Comparison of ENCODE assay signal across 20 cellular contexts in the genomic region with DNA sequence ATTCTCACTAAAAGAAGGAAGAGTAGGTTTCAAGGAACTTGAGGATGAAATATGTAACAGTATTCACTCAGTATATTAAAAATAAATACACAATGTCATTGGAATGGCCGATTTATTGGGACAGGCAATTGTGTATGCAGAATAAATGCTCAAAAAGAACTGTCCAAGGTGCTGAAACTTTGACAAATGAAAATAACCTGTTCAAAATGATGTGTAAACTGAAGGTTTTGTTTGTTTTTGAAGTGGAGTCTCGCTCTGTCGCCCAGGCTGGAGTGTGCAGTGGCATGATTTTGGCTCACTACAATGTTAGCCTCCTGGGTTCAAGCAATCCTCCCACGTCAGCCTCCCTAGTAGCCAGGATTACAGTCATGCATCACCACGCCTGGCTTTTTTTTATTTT.
A peak's percentile ranks its signal among the peaks of the same experiment; 100 is the strongest.
DNase-seq lines count a peak whose midpoint lies in the region; ATAC-seq, FAIRE-seq and TF ChIP-seq lines count a peak whose summit lies in the region.
"Had no signal": no experiment of that assay in that cellular context is flagged by ENCODE, and none has a peak within 500 bp of the region (broad histone marks: within the 10 kb centered on the region; RNA-seq: fewer than 3 reads in every experiment).

No MANE protein-coding gene starts in this region.

- no peak overlapping the region for H3K4ac ChIP-seq in H1 (replicated peaks; ENCODE audit: insufficient read length, low read depth, low read length)

- no peak for TF ChIP-seq CTCF in H1 (IDR thresholded peaks at IDR 0.05; ENCODE audit: control extremely low read depth in 1 of 3, insufficient read depth in 1 of 3, low read depth in 1 of 3, low read length in 3 of 3)
- TF ChIP-seq CTCF in nephron progenitor cell (IDR thresholded peaks at IDR 0.05) = no peak
- TF ChIP-seq CTCF in brain microvascular endothelial cell (IDR thresholded peaks at IDR 0.05; ENCODE audit: low read depth, low read length, missing control alignments) = no peak

- H4K20me1 ChIP-seq in H1 (replicated peaks in 1 of 2; ENCODE audit: control insufficient read depth in 1 of 2, insufficient read depth in 2 of 2, low read length in 2 of 2) = no peaks in the 10 kb centered on the region

- H3K4me3 Mint-ChIP-seq in nephron progenitor cell = no peak overlapping the region
- H3K4me3 Mint-ChIP-seq: activated T-helper 1 cell treated with anti-CD3 and anti-CD28 coated beads, Interleukin-12 subunit alpha, Interleukin-12 subunit beta, Interleukin-2, Interleukin-4 antibody, amounts not matched to agents 30 ng/mL and 10 ng/mL and 1 ng/mL, durations not matched to agents 14 hours and 24 hours and 36 hours; stimulated activated effector memory CD8-positive, alpha-beta T cell treated with anti-CD3 and anti-CD28 coated beads, Interleukin-12 subunit alpha, Interleukin-12 subunit beta, amount 100 ng/mL, for 72 hours had no signal

- H3K4me1 Mint-ChIP-seq in nephron progenitor cell = peaks cover 6% of the 10 kb centered on the region
- H3K4me1 Mint-ChIP-seq: stimulated activated effector memory CD8-positive, alpha-beta T cell treated with anti-CD3 and anti-CD28 coated beads, Interleukin-12 subunit alpha, Interleukin-12 subunit beta, amount 100 ng/mL, for 72 hours had no signal

- no peak overlapping the region for H2AFZ ChIP-seq in H1 (ENCODE audit: low read length)

- no peak overlapping the region for H2BK12ac ChIP-seq in H1 (ENCODE audit: low read depth, low read length)

- H3K18ac ChIP-seq in H1 (ENCODE audit: extremely low read depth, low read length) = no peak overlapping the region

- no peaks in the 10 kb centered on the region for H3K36me3 Mint-ChIP-seq in nephron progenitor cell (ENCODE audit: low read depth)
- H3K36me3 Mint-ChIP-seq: stimulated activated effector memory CD8-positive, alpha-beta T cell treated with anti-CD3 and anti-CD28 coated beads, Interleukin-12 subunit alpha, Interleukin-12 subunit beta, amount 100 ng/mL, for 72 hours had no signal

- H3K27ac Mint-ChIP-seq in nephron progenitor cell = no peak overlapping the region
- H3K27ac Mint-ChIP-seq: activated T-helper 1 cell treated with anti-CD3 and anti-CD28 coated beads, Interleukin-12 subunit alpha, Interleukin-12 subunit beta, Interleukin-2, Interleukin-4 antibody, amounts not matched to agents 30 ng/mL and 10 ng/mL and 1 ng/mL, durations not matched to agents 14 hours and 24 hours and 36 hours; stimulated activated effector memory CD8-positive, alpha-beta T cell treated with anti-CD3 and anti-CD28 coated beads, Interleukin-12 subunit alpha, Interleukin-12 subunit beta, amount 100 ng/mL, for 72 hours had no signal

- peak; percentile 45 for FAIRE-seq in H1 (lab: Jason Lieb, UNC)
- FAIRE-seq: endothelial cell of umbilical vein, kidney, small intestine had no signal

- H3K4me2 ChIP-seq in H1 (ENCODE audit: insufficient read depth in 1 of 2, low read depth in 2 of 2, low read length in 2 of 2) = no peak overlapping the region
- H3K4me2 ChIP-seq: BLaER1 treated with 17β-estradiol and CSF1 and Interleukin-3, amounts not matched to agents 10 nM and 100 nM had no signal

- no peak overlapping the region for H2BK15ac ChIP-seq in H1 (ENCODE audit: low read length)

- H2BK5ac ChIP-seq in H1 (ENCODE audit: low read depth, low read length) = no peak overlapping the region

- CTCF ChIA-PET in H1 (lab: Charles Lee; ENCODE audit: partially characterized antibody) = no interaction called here

- no peak overlapping the region for H3K23ac ChIP-seq in H1 (ENCODE audit: insufficient read length)

- H4K8ac ChIP-seq in H1 (ENCODE audit: extremely low read depth, insufficient read depth, low read length) = no peak overlapping the region

- no peak for TF ChIP-seq POLR2A in H1 (IDR thresholded peaks at IDR 0.05; ENCODE audit: control extremely low read depth in 1 of 2, low read depth in 2 of 2, low read length in 2 of 2)

- no peaks in the 10 kb centered on the region for H3K79me1 ChIP-seq in H1 (ENCODE audit: low read depth, low read length)

- no peak overlapping the region for H2BK20ac ChIP-seq in H1 (ENCODE audit: low read length)

- no peak overlapping the region for H4K91ac ChIP-seq in H1 (replicated peaks; ENCODE audit: insufficient read length, low read length)

- H3K27me3 ChIP-seq in H1 (replicated peaks in 1 of 4; ENCODE audit: control insufficient read depth in 3 of 4, extremely low read depth in 1 of 4, insufficient read depth in 3 of 4, low read length in 3 of 4) (no peaks in the 10 kb centered on the region), brain microvascular endothelial cell (replicated peaks) (no peaks in the 10 kb centered on the region)
- H3K27me3 ChIP-seq: BLaER1 treated with 17β-estradiol and CSF1 and Interleukin-3, amounts not matched to agents 10 nM and 100 nM; ovary; tibial artery had no signal

- TF ChIP-seq EP300 in H1 (IDR thresholded peaks at IDR 0.05; ENCODE audit: borderline replicate concordance in 1 of 2, low read depth in 2 of 2, low read length in 2 of 2) = no peak

- H3K9me3 Mint-ChIP-seq in nephron progenitor cell = peaks cover 4% of the 10 kb centered on the region

- no peaks in the 10 kb centered on the region for H3K23me2 ChIP-seq in H1 (ENCODE audit: low read depth, low read length)

- H3K9me3 ChIP-seq in H1 (ENCODE audit: insufficient read depth in 2 of 2, low read depth in 1 of 2, low read length in 1 of 2) = no peaks in the 10 kb centered on the region
- H3K9me3 ChIP-seq: BLaER1 treated with 17β-estradiol and CSF1 and Interleukin-3, amounts not matched to agents 10 nM and 100 nM; ovary had no signal

- no peak overlapping the region for H2BK120ac ChIP-seq in H1 (replicated peaks; ENCODE audit: low read depth, low read length)

- TF ChIP-seq RAD21 in H1 (IDR thresholded peaks at IDR 0.05 in 1 of 2, conservative IDR thresholded peaks at IDR 0.05 in 1 of 2; ENCODE audit: low read depth in 2 of 2, low read length in 2 of 2) = no peak

- H3K36me3 ChIP-seq in H1 (ENCODE audit: control insufficient read depth in 2 of 4, insufficient read depth in 4 of 4, low read length in 3 of 4) = no peaks in the 10 kb centered on the region
- H3K36me3 ChIP-seq in brain microvascular endothelial cell (replicated peaks) = no peaks in the 10 kb centered on the region
- H3K36me3 ChIP-seq: BLaER1 treated with 17β-estradiol and CSF1 and Interleukin-3, amounts not matched to agents 10 nM and 100 nM; ovary; tibial artery; WERI-Rb-1 had no signal

- H3K27ac ChIP-seq in H1 (ENCODE audit: low read depth, low read length) (no peak overlapping the region), brain microvascular endothelial cell (no peak overlapping the region)
- H3K27ac ChIP-seq: BLaER1 treated with 17β-estradiol and CSF1 and Interleukin-3, amounts not matched to agents 10 nM and 100 nM; ovary; tibial artery; WERI-Rb-1 had no signal

- DNase-seq in Jurkat, Clone E6-1 (ENCODE audit: low read depth, low spot score) = peak; percentile 47
- DNase-seq in NCI-H460 (ENCODE audit: extremely low read depth, low read depth) = peak; percentile 6
- no peak for DNase-seq in H1 (ENCODE audit: low read depth in 1 of 2, low spot score in 2 of 2)
- DNase-seq in nephron progenitor cell = peak; percentile 24
- DNase-seq in NCI-H1436 (lab: John Stamatoyannopoulos, UW) = no peak
- DNase-seq in brain microvascular endothelial cell = no peak
- DNase-seq: DMS79 treated with DMSO at 0.1 percent for 48 hours, glutamatergic neuron, kidney, NCI-H1930, ovary, small intestine, tibial artery, WERI-Rb-1 had no signal

- POLR2A ChIA-PET in H1 (lab: Charles Lee; ENCODE audit: partially characterized antibody) = no interaction called here

- H3K9ac ChIP-seq in H1 (replicated peaks in 1 of 4; ENCODE audit: extremely low read depth in 1 of 4, low read depth in 3 of 4, low read length in 3 of 4) = no peak overlapping the region
- H3K9ac ChIP-seq: BLaER1 treated with 17β-estradiol and CSF1 and Interleukin-3, amounts not matched to agents 10 nM and 100 nM had no signal

- H4K5ac ChIP-seq in H1 (ENCODE audit: insufficient read length, low read depth, low read length) = no peak overlapping the region

- in situ Hi-C loops in brain microvascular endothelial cell (cut with HindIII; ENCODE audit: low pct_ligation_motif_present, low sequenced_read_pairs) = no loop called here

- H3K4me3 ChIP-seq in Jurkat, Clone E6-1 (ENCODE audit: low read length) = no peak overlapping the region
- no peak overlapping the region for H3K4me3 ChIP-seq in H1 (ENCODE audit: extremely low read depth in 1 of 4, insufficient read depth in 2 of 4, low read depth in 3 of 4, low read length in 4 of 4)
- H3K4me3 ChIP-seq in brain microvascular endothelial cell (ENCODE audit: low read depth, low read length) = no peak overlapping the region
- H3K4me3 ChIP-seq: BLaER1 treated with 17β-estradiol and CSF1 and Interleukin-3, amounts not matched to agents 10 nM and 100 nM; ovary; tibial artery had no signal

- 83% methylated on average over 5 of the region's 5 CpGs; no CpG with 5 or more reads in 1 of the 2 experiments for WGBS in H1 (ENCODE audit: extremely low coverage in 1 of 2, insufficient coverage in 1 of 2, insufficient read length in 1 of 2, insufficient replicate concordance in 2 of 2, low coverage in 1 of 2, low lambda C conversion rate in 2 of 2, missing lambda C conversion rate in 1 of 2), 2 experiments

- H3K27me3 Mint-ChIP-seq in nephron progenitor cell (ENCODE audit: low read depth, poor library complexity) = peaks cover 18% of the 10 kb centered on the region

- no peak overlapping the region for H2AK5ac ChIP-seq in H1 (ENCODE audit: low read depth, low read length)

- ATAC-seq in HG03108 (IDR thresholded peaks at IDR 0.05; ENCODE audit: unreplicated experiment) = no peak
- ATAC-seq: Panc1; stimulated activated effector memory CD8-positive, alpha-beta T cell treated with anti-CD3 and anti-CD28 coated beads, Interleukin-12 subunit alpha, Interleukin-12 subunit beta, amount 100 ng/mL, for 72 hours had no signal

- H3K79me2 ChIP-seq in H1 (ENCODE audit: control insufficient read depth in 1 of 2, insufficient read depth in 2 of 2, low read length in 2 of 2) = no peaks in the 10 kb centered on the region

- no peaks in the 10 kb centered on the region for H3K4me1 ChIP-seq in H1 (replicated peaks in 1 of 4; ENCODE audit: control insufficient read depth in 3 of 4, insufficient read depth in 4 of 4, low read length in 3 of 4)
- H3K4me1 ChIP-seq: BLaER1 treated with 17β-estradiol and CSF1 and Interleukin-3, amounts not matched to agents 10 nM and 100 nM; tibial artery had no signal

- no peak overlapping the region for H3K14ac ChIP-seq in H1 (ENCODE audit: insufficient read length)

- H3K56ac ChIP-seq in H1 (replicated peaks; ENCODE audit: insufficient read length, low read depth, low read length) = no peak overlapping the region

TF ChIP-seq in H1, 55 proteins besides CTCF, POLR2A, EP300 and RAD21 (continues in another document):
- TF ChIP-seq POU5F1 (IDR thresholded peaks at IDR 0.05; ENCODE audit: low read depth, low read length) (no peak), SIRT6 (IDR thresholded peaks at IDR 0.05; ENCODE audit: low read length) (no peak), TAF1 (IDR thresholded peaks at IDR 0.05; ENCODE audit: low read depth, low read length) (no peak), CEBPB (IDR thresholded peaks at IDR 0.05; ENCODE audit: low read depth, low read length) (no peak), RNF2 (IDR thresholded peaks at IDR 0.05; ENCODE audit: borderline replicate concordance, low read depth, low read length, missing control alignments, poor library complexity, severe bottlenecking) (no peak)

Comparison
In these comparisons a context has a peak if more than half of its experiments do, and no peak if none do; other contexts are left out.
1. DNase-seq: peak in Jurkat, Clone E6-1 (single experiment), NCI-H460 (single experiment) and nephron progenitor cell (single experiment); none in H1 (0 of 2), NCI-H1436 (single experiment) and brain microvascular endothelial cell (single experiment).